26 cellular contexts compared by ENCODE assay signal in the genomic region with DNA sequence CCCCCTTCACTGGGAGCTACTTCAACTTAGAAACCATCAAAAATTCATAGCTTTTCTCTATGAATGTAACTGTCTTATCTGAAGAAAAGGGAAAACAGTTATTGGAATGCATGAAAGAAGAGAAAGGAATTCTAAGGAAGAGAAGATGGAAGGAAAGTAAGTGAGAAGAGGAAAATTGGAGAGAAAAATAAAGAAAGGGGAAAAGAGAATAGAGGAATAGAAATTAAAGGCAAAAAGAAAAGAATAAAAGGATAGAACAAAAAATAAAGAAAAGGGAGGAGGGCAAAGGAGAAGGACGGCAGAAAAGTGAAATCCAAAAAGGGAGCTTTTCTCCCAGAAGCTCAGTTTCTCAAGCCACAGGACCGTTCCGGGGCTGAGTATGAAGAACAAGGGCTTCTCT. TPM values are rescaled to one million over a fixed set of nuclear protein-coding genes. Genes with fewer than 3 reads are reported as not detected.
"Had no signal": no experiment of that assay in that cellular context is flagged by ENCODE, and none has a peak within 500 bp of the region (broad histone marks: within the 10 kb centered on the region; RNA-seq: fewer than 3 reads in every experiment).

No MANE protein-coding gene starts in this region.

- DNase-seq: colonic mucosa; effector memory CD8-positive, alpha-beta T cell; hypothalamus; immature natural killer cell; islet precursor cell; kidney glomerular epithelial cell; left colon; left ventricle myocardium inferior; lower lobe of right lung; naive thymus-derived CD8-positive, alpha-beta T cell; nephron progenitor cell; occipital lobe; sigmoid colon; stimulated activated CD4-positive, alpha-beta T cell treated with anti-CD3 and anti-CD28 coated beads, Interleukin-2, amount 100 ng/mL, for 24 hours; stimulated activated CD4-positive, alpha-beta T cell treated with anti-CD3 and anti-CD28 coated beads, Interleukin-4, amount 100 ng/mL, for 24 hours; stimulated activated naive CD4-positive, alpha-beta T cell treated with Interleukin-2 at 50 U/mL for 16 hours; trophoblast cell had no signal

- H3K27ac ChIP-seq: colonic mucosa, left ventricle myocardium inferior, lower lobe of right lung, ovary, prostate gland, right atrium auricular region, sigmoid colon, stomach, thyroid gland, vagina had no signal

- H3K36me3 ChIP-seq: colonic mucosa, left ventricle myocardium inferior, lower lobe of right lung, ovary, prostate gland, right atrium auricular region, sigmoid colon, stomach, thyroid gland, vagina had no signal

- H3K9me3 ChIP-seq: colonic mucosa, left ventricle myocardium inferior, lower lobe of right lung, ovary, prostate gland, right atrium auricular region, sigmoid colon, stomach, thyroid gland, vagina had no signal

- H3K4me3 ChIP-seq: colonic mucosa, left ventricle myocardium inferior, lower lobe of right lung, ovary, prostate gland, right atrium auricular region, sigmoid colon, stomach, thyroid gland, vagina had no signal

- FAIRE-seq: endometrium, frontal cortex had no signal

- ATAC-seq: effector memory CD8-positive, alpha-beta T cell; left colon; naive thymus-derived CD8-positive, alpha-beta T cell; stimulated activated effector memory CD8-positive, alpha-beta T cell treated with anti-CD3 and anti-CD28 coated beads, Interleukin-12 subunit alpha, Interleukin-12 subunit beta, amount 100 ng/mL, for 72 hours had no signal

- H3K27me3 ChIP-seq: ovary, thyroid gland had no signal

RNA-seq across cellular contexts. Expression of gene PROX1, which starts 9.9 kb away (rescaled TPM):
- total RNA-seq: naive thymus-derived CD8-positive, alpha-beta T cell had no signal
- polyA plus RNA-seq: immature natural killer cell; naive thymus-derived CD8-positive, alpha-beta T cell had no signal
